ENCODE assay signal across 1 cellular context in genomic region chr22:43346521-43346929, GRCh38.
A peak's percentile ranks its signal among the peaks of the same experiment; 100 is the strongest.
TF ChIP-seq lines count a peak whose summit lies in the region.

No MANE protein-coding gene starts in this region.

TF ChIP-seq in K562, 482 proteins besides CTCF, POLR2A, EP300 and RAD21:
- TF ChIP-seq THRA (IDR thresholded peaks at IDR 0.05) = no peak
- peak; percentile 88 for TF ChIP-seq SMC3 (conservative IDR thresholded peaks at IDR 0.05; ENCODE audit: insufficient read depth, low read depth, low read length)
- TF ChIP-seq CTCFL (IDR thresholded peaks at IDR 0.05; ENCODE audit: borderline replicate concordance, insufficient read depth, low read depth, low read length, poor library complexity, severe bottlenecking) = peak; percentile 10
- 0 out of 2 replicates have a peak, but pooled peaks have one; percentile 27 for TF ChIP-seq ARID2 (IDR thresholded peaks at IDR 0.05)
- 0 out of 2 replicates have a peak, but pooled peaks have one; percentile 16 for TF ChIP-seq RB1 (IDR thresholded peaks at IDR 0.05; ENCODE audit: low read depth)
- no peak for TF ChIP-seq CBX1 (IDR thresholded peaks at IDR 0.05; ENCODE audit: low read depth)
- peak; percentile 51 for TF ChIP-seq DEAF1 (CRISPR knock-in tag; IDR thresholded peaks at IDR 0.05)
- TF ChIP-seq PHTF2 (CRISPR knock-in tag; IDR thresholded peaks at IDR 0.05) = no peak
- TF ChIP-seq NR1H2 (CRISPR knock-in tag; IDR thresholded peaks at IDR 0.05) = no peak
